In the genomic region with DNA sequence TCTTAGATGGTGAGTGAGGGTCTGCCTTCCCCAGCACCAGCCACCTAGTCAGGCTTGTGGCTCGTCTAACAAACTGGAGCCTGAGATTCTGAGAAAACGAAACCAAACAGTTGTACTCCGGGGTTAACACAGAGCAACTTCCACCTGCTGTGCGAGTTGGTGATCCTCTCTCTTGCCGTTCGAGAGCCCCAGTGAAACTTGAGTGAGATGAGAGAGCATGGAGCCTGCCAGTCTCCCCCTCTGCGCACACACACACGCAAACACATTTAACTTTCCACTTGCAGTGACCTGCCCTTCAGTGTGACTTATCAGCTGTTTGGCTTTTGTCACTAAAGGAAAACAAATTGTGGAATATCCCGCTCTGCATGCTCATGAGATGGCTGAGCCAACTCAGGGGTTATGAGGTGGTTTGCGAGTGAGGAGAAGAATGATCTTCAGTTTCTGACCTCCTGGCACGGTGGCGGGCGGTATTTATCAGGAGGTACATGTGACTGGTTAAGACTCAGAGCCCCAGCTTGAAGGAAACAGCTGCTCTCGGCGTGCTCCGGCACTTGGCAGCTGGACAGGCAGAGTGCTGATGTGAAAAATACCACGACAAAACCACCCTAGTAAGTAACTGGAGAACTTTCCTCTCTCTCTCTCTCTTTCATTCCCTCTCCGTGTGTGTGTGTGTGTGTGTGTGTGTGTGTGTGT, we compare ENCODE assay signal across 8 cellular contexts. TPM values are rescaled to one million over a fixed set of nuclear protein-coding genes. Genes with fewer than 3 reads are reported as not detected.
DNase-seq lines count a peak whose midpoint lies in the region; ATAC-seq and TF ChIP-seq lines count a peak whose summit lies in the region.

A gene with protein sequence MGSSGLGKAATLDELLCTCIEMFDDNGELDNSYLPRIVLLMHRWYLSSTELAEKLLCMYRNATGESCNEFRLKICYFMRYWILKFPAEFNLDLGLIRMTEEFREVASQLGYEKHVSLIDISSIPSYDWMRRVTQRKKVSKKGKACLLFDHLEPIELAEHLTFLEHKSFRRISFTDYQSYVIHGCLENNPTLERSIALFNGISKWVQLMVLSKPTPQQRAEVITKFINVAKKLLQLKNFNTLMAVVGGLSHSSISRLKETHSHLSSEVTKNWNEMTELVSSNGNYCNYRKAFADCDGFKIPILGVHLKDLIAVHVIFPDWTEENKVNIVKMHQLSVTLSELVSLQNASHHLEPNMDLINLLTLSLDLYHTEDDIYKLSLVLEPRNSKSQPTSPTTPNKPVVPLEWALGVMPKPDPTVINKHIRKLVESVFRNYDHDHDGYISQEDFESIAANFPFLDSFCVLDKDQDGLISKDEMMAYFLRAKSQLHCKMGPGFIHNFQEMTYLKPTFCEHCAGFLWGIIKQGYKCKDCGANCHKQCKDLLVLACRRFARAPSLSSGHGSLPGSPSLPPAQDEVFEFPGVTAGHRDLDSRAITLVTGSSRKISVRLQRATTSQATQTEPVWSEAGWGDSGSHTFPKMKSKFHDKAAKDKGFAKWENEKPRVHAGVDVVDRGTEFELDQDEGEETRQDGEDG (plus strand): TSS at position 550 of the 693 bp plus-strand sequence. CDS start 38,488 bp downstream, outside the sequence.

- no peaks in the 10 kb centered on the region for H3K9me2 ChIP-seq in SK-N-SH

- H3K4me1 Mint-ChIP-seq in activated naive CD8-positive, alpha-beta T cell (ENCODE audit: low read depth): peaks cover 43% of the 10 kb centered on the region
- peaks cover 24% of the 10 kb centered on the region for H3K4me1 Mint-ChIP-seq in osteocyte (ENCODE audit: unreplicated experiment)

- intact Hi-C loops in head of caudate nucleus (cut with DNase I): loop anchor here (5.0 kb wide), 1 partner anchor 121 kb away; a partner anchor contains a TSS

- POLR2A ChIA-PET in SK-N-SH (lab: Yijun Ruan, JAX): no interaction called here

- H3K36me3 ChIP-seq in SK-N-SH (replicated peaks in 1 of 2; ENCODE audit: control insufficient read depth in 1 of 2, insufficient read depth in 2 of 2, low read length in 1 of 2) (no peaks in the 10 kb centered on the region), thoracic aorta (no peaks in the 10 kb centered on the region)

- H3K27ac ChIP-seq in SK-N-SH (ENCODE audit: low read depth in 2 of 2, low read length in 1 of 2) (peak within 1 kb of the TSS; percentile 73 to 80), thoracic aorta (peak within 1 kb of the TSS; percentile 66 to 81)

- TF ChIP-seq EP300 in SK-N-SH (IDR thresholded peaks at IDR 0.05; ENCODE audit: borderline replicate concordance in 1 of 2, low read depth in 1 of 2, low read length in 1 of 2): peak in 1 of 2 experiments; percentile 23; a peak in 1 of 4 replicates

- no peak for TF ChIP-seq CTCF in SK-N-SH (IDR thresholded peaks at IDR 0.05)
- TF ChIP-seq CTCF in osteocyte (IDR thresholded peaks at IDR 0.05): no peak
- no peak for TF ChIP-seq CTCF in thoracic aorta (IDR thresholded peaks at IDR 0.05)

- H3K9me3 ChIP-seq in SK-N-SH: no peaks in the 10 kb centered on the region
- H3K9me3 ChIP-seq in thoracic aorta: no peaks in the 10 kb centered on the region

- no peaks in the 10 kb centered on the region for H3K27me3 Mint-ChIP-seq in activated naive CD8-positive, alpha-beta T cell
- H3K27me3 Mint-ChIP-seq in osteocyte (ENCODE audit: unreplicated experiment): no peaks in the 10 kb centered on the region

- no peaks in the 10 kb centered on the region for H3K79me2 ChIP-seq in SK-N-SH (ENCODE audit: insufficient read depth)

- CTCF ChIA-PET in SK-N-SH (lab: Yijun Ruan, JAX): interaction anchor here (0.7 to 1.9 kb wide), 28 partner anchors 9 to 553 kb away, joined by 3 to 21 read pairs (median 4); no protein-coding TSS in a partner anchor

- ATAC-seq in GM21723 (IDR thresholded peaks at IDR 0.05; ENCODE audit: unreplicated experiment) (peak; percentile 52), thoracic aorta (ENCODE audit: insufficient number of reproducible peaks, low FRiP score, low read depth) (peak; percentile 27)

- H3K27me3 ChIP-seq in SK-N-SH (ENCODE audit: insufficient read depth): no peaks in the 10 kb centered on the region
- no peaks in the 10 kb centered on the region for H3K27me3 ChIP-seq in thoracic aorta (replicated peaks; ENCODE audit: insufficient read depth)

- H4K20me1 ChIP-seq in SK-N-SH (ENCODE audit: insufficient read depth): no peaks in the 10 kb centered on the region

- H3F3A ChIP-seq in SK-N-SH (replicated peaks; ENCODE audit: insufficient read depth): peaks cover 9% of the 10 kb centered on the region

- peak within 1 kb of the TSS; percentile 96 for H3K4me2 ChIP-seq in SK-N-SH

- H3K4me3 Mint-ChIP-seq in activated naive CD8-positive, alpha-beta T cell: peak within 1 kb of the TSS; percentile 90
- peak within 1 kb of the TSS; percentile 86 for H3K4me3 Mint-ChIP-seq in osteocyte (ENCODE audit: unreplicated experiment)

- 1% methylated on average over 18 of the region's 18 CpGs for WGBS in SK-N-SH (ENCODE audit: low lambda C conversion rate)

- H2AFZ ChIP-seq in SK-N-SH (ENCODE audit: low read depth): peak within 1 kb of the TSS; percentile 94

- no peak for TF ChIP-seq RAD21 in SK-N-SH (IDR thresholded peaks at IDR 0.05; ENCODE audit: low read length)

- H3K9me3 Mint-ChIP-seq in activated naive CD8-positive, alpha-beta T cell (ENCODE audit: low read depth): no peaks in the 10 kb centered on the region
- H3K9me3 Mint-ChIP-seq in osteocyte (ENCODE audit: unreplicated experiment): no peaks in the 10 kb centered on the region

- H3K36me3 Mint-ChIP-seq in activated naive CD8-positive, alpha-beta T cell: no peaks in the 10 kb centered on the region
- no peaks in the 10 kb centered on the region for H3K36me3 Mint-ChIP-seq in osteocyte (ENCODE audit: unreplicated experiment)

- H3K4me1 ChIP-seq in SK-N-SH (ENCODE audit: control insufficient read depth in 1 of 2, insufficient read depth in 2 of 2, low read depth in 1 of 2, low read length in 1 of 2) (peaks cover 0 to 10% of the 10 kb centered on the region in 2 experiments; a peak in 1 of 4 replicates), thoracic aorta (ENCODE audit: control insufficient read depth in 1 of 2, low read depth in 2 of 2) (peaks cover 0 to 19% of the 10 kb centered on the region in 2 donors)

- peak within 1 kb of the TSS; percentile 96 for H3K27ac Mint-ChIP-seq in activated naive CD8-positive, alpha-beta T cell
- peak within 1 kb of the TSS; percentile 98 for H3K27ac Mint-ChIP-seq in osteocyte (ENCODE audit: unreplicated experiment)

- H3K4me3 ChIP-seq in SK-N-SH (ENCODE audit: low read depth in 2 of 2, low read length in 1 of 2) (peak within 1 kb of the TSS; percentile 60 to 86), thoracic aorta (peak within 1 kb of the TSS; percentile 80)

- peak within 1 kb of the TSS; percentile 71 for H3K9ac ChIP-seq in SK-N-SH

- DNase-seq in EH (ENCODE audit: low read depth) (peak; percentile 90), KBM-7 (peak; percentile 85), SK-N-SH (peak; percentile 45), head of caudate nucleus (peak; percentile 66 to 90 (median 80)), osteocyte (ENCODE audit: extremely low spot score, unreplicated experiment) (peak; percentile 91), thoracic aorta (ENCODE audit: low spot score) (peak; percentile 55)

- in situ Hi-C loops in KBM-7 (cut with MboI; ENCODE audit: low pct_unique_long_range_greater_than_20kb, low sequenced_read_pairs): no loop called here

TF ChIP-seq in SK-N-SH, 30 proteins besides CTCF, POLR2A, EP300 and RAD21 (continues in another document):
- TF ChIP-seq EZH2phosphoT487 (IDR thresholded peaks at IDR 0.05; ENCODE audit: borderline replicate concordance, low read depth) (no peak), FOSL2 (IDR thresholded peaks at IDR 0.05; ENCODE audit: borderline replicate concordance, low read depth) (no peak), TCF12 (IDR thresholded peaks at IDR 0.05) (peak; percentile 93), FOXJ3 (CRISPR knock-in tag; IDR thresholded peaks at IDR 0.05) (no peak), RXRA (IDR thresholded peaks at IDR 0.05; ENCODE audit: borderline replicate concordance, low read depth) (no peak), TAF1 (IDR thresholded peaks at IDR 0.05; ENCODE audit: borderline replicate concordance, low read depth, low read length) (no peak), NFIC (IDR thresholded peaks at IDR 0.05; ENCODE audit: borderline replicate concordance) (peak; percentile 71; the same call in 1 of the 2 replicates), CHD2 (IDR thresholded peaks at IDR 0.05; ENCODE audit: low read length, partially characterized antibody) (no peak), NRF1 (IDR thresholded peaks at IDR 0.05; ENCODE audit: low read depth, low read length) (no peak), RCOR1 (IDR thresholded peaks at IDR 0.05; ENCODE audit: low read length) (no peak), SIN3A (IDR thresholded peaks at IDR 0.05; ENCODE audit: borderline replicate concordance, low read depth, low read length) (peak; percentile 96), GABPA (IDR thresholded peaks at IDR 0.05; ENCODE audit: low read depth) (no peak; the same call in 1 of the 2 replicates), YY1 (IDR thresholded peaks at IDR 0.05; ENCODE audit: low read depth) (no peak)
- TF ChIP-seq, protein P1, sequence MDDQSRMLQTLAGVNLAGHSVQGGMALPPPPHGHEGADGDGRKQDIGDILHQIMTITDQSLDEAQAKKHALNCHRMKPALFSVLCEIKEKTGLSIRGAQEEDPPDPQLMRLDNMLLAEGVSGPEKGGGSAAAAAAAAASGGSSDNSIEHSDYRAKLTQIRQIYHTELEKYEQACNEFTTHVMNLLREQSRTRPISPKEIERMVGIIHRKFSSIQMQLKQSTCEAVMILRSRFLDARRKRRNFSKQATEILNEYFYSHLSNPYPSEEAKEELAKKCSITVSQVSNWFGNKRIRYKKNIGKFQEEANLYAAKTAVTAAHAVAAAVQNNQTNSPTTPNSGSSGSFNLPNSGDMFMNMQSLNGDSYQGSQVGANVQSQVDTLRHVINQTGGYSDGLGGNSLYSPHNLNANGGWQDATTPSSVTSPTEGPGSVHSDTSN (IDR thresholded peaks at IDR 0.05): peak; percentile 55; the same call in 1 of the 2 replicates

RNA-seq across cellular contexts. Expression of the gene that starts here (rescaled TPM):
- 72.5 and 152 TPM in 2 replicates for polyA plus RNA-seq in SK-N-SH (2012; rRNA removed)
- 26.2 and 31.8 TPM in 2 replicates for polyA plus RNA-seq in SK-N-SH (2012; cell fraction: cytosol; rRNA removed)
- polyA plus RNA-seq in SK-N-SH (2012; cell fraction: nucleus; rRNA removed): 604 and 757 TPM in 2 replicates
- total RNA-seq in osteocyte (2.1 and 3.3 TPM in 2 replicates), thoracic aorta (10 to 100 TPM; 16.2 to 22.1 TPM)

Comparison
In these comparisons a context has a peak if more than half of its experiments do, and no peak if none do; other contexts are left out.
1. Peak in every context shown above with its lines: DNase-seq, ATAC-seq, H3K4me3 ChIP-seq and H3K27ac ChIP-seq.